Comparison of ENCODE assay signal across 10 cellular contexts in genomic region chr1:25065246-25066238, GRCh38.
A peak's percentile ranks its signal among the peaks of the same experiment; 100 is the strongest.
DNase-seq lines count a peak whose midpoint lies in the region; ATAC-seq, FAIRE-seq and TF ChIP-seq lines count a peak whose summit lies in the region.
"Had no signal": no experiment of that assay in that cellular context is flagged by ENCODE, and none has a peak within 500 bp of the region (broad histone marks: within the 10 kb centered on the region; RNA-seq: fewer than 3 reads in every experiment).

No MANE protein-coding gene starts in this region.

- TF ChIP-seq EP300 in upper lobe of left lung (IDR thresholded peaks at IDR 0.05) = no peak
- TF ChIP-seq EP300 in esophagus muscularis mucosa (IDR thresholded peaks at IDR 0.05) = no peak

- H3K9me3 ChIP-seq in upper lobe of left lung (no peaks in the 10 kb centered on the region), esophagus muscularis mucosa (no peaks in the 10 kb centered on the region)

- H3K4me3 ChIP-seq in upper lobe of left lung (no peak overlapping the region), esophagus muscularis mucosa (no peak overlapping the region)

- intact Hi-C loops in cardiac septum (cut with DNase I) (no loop called here), Right ventricle myocardium superior (cut with DNase I) (no loop called here), esophagus muscularis mucosa (cut with DNase I) (no loop called here)

- H3K27ac ChIP-seq in upper lobe of left lung (no peak overlapping the region), substantia nigra (ENCODE audit: low read depth, low read length, poor library complexity, severe bottlenecking) (no peak overlapping the region), esophagus muscularis mucosa (replicated peaks in 1 of 4) (no peak overlapping the region)

- no peaks in the 10 kb centered on the region for H3K36me3 ChIP-seq in upper lobe of left lung
- no peaks in the 10 kb centered on the region for H3K36me3 ChIP-seq in esophagus muscularis mucosa

- H3K27me3 ChIP-seq in upper lobe of left lung (no peaks in the 10 kb centered on the region), esophagus muscularis mucosa (peaks cover 0 to 4% (median 0%) of the 10 kb centered on the region in 4 donors)

- no peak for TF ChIP-seq POLR2A in upper lobe of left lung (IDR thresholded peaks at IDR 0.05)
- no peak for TF ChIP-seq POLR2A in esophagus muscularis mucosa (IDR thresholded peaks at IDR 0.05; ENCODE audit: low read depth)
- no peak for TF ChIP-seq POLR2A in H54 (IDR thresholded peaks at IDR 0.05; ENCODE audit: low read depth, low read length)

- no peak for FAIRE-seq in H54 (lab: Jason Lieb, UNC)

- DNase-seq in cardiac septum (ENCODE audit: low spot score) = peak; percentile 73
- DNase-seq in Right ventricle myocardium superior = no peak
- DNase-seq in activated gamma-delta T cell (lab: John Stamatoyannopoulos, UW) = peak; percentile 81
- peak; percentile 15 for DNase-seq in myocyte (ENCODE audit: low read depth)
- DNase-seq in upper lobe of left lung = peak in 1 of 2 donors; percentile 27
- no peak for DNase-seq in substantia nigra (lab: John Stamatoyannopoulos, UW)
- DNase-seq in esophagus muscularis mucosa (ENCODE audit: extremely low spot score) = no peak
- no peak for DNase-seq in H54 (ENCODE audit: insufficient read length, low spot score)
- DNase-seq: C1 segment of cervical spinal cord, NCI-H146 had no signal

- 50 to 52% methylated on average over 16 to 28 of the region's 29 CpGs for WGBS in upper lobe of left lung, 2 donors
- WGBS in esophagus muscularis mucosa = 54% methylated on average over 14 of the region's 29 CpGs

- ATAC-seq in Right ventricle myocardium superior (ENCODE audit: poor library complexity) = no peak
- peak; percentile 16 to 47 for ATAC-seq in upper lobe of left lung (ENCODE audit: low FRiP score in 2 of 2)

- TF ChIP-seq CTCF in upper lobe of left lung (IDR thresholded peaks at IDR 0.05) (no peak), esophagus muscularis mucosa (IDR thresholded peaks at IDR 0.05) (no peak)

- peaks cover 0 to 14% (median 11%) of the 10 kb centered on the region in 4 donors for H3K4me1 ChIP-seq in upper lobe of left lung
- H3K4me1 ChIP-seq in esophagus muscularis mucosa = peaks cover 0 to 11% (median 6%) of the 10 kb centered on the region in 4 donors

Comparison
In these comparisons a context has a peak if more than half of its experiments do, and no peak if none do; other contexts are left out.
1. DNase-seq: peak in cardiac septum (single experiment), activated gamma-delta T cell (single experiment) and myocyte (single experiment); none in Right ventricle myocardium superior (single experiment), substantia nigra (0 of 49), esophagus muscularis mucosa (single experiment) and H54 (single experiment).